Comparison of ENCODE assay signal across 1 cellular context in the genomic region with DNA sequence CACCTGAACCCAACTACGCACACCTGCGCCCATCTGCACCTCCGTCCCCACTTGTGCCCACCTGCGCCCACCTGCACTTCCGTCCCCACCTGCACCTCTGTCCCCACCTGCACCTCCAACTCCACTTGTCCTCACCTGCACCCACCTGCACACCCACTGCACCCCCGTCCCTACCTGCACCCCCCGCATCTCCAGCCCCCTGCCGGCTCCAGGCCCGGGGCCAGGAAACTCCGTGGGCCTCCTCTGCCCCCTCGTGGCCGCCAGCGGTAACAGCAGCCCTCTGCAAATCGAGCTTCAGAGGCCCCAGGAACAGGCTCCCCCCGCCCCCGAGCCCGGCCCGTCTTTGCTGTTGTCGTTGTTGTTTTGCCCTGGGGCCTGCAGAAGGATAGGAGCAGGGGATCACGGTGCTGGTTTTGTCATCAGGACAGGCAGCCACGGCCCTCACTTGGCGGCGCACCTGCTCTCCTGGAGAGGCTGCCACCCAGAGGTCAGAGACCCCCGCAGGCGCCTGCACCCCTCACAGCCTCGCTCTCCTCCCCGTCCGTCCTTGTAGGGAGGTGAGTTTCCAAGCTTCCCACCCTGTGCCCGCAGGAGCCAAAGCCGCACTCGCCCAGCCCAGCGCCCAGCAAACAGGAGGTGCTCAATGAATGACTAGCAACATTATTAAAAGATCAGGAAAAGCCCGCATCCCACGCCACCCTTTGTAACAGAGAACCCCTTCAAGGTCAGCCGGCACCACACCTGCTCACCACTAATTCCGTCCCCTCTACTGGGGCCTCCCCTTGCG.
A peak's percentile ranks its signal among the peaks of the same experiment; 100 is the strongest.
TF ChIP-seq lines count a peak whose summit lies in the region.

No MANE protein-coding gene starts in this region.

TF ChIP-seq in HepG2, 621 proteins besides CTCF, POLR2A, EP300 and RAD21 (continued from another document and continues in another):
- TF ChIP-seq TGIF2 (CRISPR knock-in tag; IDR thresholded peaks at IDR 0.05) = 0 out of 2 replicates have a peak, but pooled peaks have one; percentile 18
- TF ChIP-seq, protein P1, sequence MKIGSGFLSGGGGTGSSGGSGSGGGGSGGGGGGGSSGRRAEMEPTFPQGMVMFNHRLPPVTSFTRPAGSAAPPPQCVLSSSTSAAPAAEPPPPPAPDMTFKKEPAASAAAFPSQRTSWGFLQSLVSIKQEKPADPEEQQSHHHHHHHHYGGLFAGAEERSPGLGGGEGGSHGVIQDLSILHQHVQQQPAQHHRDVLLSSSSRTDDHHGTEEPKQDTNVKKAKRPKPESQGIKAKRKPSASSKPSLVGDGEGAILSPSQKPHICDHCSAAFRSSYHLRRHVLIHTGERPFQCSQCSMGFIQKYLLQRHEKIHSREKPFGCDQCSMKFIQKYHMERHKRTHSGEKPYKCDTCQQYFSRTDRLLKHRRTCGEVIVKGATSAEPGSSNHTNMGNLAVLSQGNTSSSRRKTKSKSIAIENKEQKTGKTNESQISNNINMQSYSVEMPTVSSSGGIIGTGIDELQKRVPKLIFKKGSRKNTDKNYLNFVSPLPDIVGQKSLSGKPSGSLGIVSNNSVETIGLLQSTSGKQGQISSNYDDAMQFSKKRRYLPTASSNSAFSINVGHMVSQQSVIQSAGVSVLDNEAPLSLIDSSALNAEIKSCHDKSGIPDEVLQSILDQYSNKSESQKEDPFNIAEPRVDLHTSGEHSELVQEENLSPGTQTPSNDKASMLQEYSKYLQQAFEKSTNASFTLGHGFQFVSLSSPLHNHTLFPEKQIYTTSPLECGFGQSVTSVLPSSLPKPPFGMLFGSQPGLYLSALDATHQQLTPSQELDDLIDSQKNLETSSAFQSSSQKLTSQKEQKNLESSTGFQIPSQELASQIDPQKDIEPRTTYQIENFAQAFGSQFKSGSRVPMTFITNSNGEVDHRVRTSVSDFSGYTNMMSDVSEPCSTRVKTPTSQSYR (CRISPR knock-in tag; IDR thresholded peaks at IDR 0.05; ENCODE audit: borderline replicate concordance) = no peak
- no peak for TF ChIP-seq NR3C1 (CRISPR knock-in tag; IDR thresholded peaks at IDR 0.05)
- TF ChIP-seq, protein P2, sequence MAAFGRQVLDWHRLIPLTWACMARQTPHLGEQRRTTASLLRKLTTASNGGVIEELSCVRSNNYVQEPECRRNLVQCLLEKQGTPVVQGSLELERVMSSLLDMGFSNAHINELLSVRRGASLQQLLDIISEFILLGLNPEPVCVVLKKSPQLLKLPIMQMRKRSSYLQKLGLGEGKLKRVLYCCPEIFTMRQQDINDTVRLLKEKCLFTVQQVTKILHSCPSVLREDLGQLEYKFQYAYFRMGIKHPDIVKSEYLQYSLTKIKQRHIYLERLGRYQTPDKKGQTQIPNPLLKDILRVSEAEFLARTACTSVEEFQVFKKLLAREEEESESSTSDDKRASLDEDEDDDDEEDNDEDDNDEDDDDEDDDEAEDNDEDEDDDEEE (CRISPR knock-in tag; IDR thresholded peaks at IDR 0.05) = no peak
- no peak for TF ChIP-seq MYNN (CRISPR knock-in tag; IDR thresholded peaks at IDR 0.05; ENCODE audit: low read depth)
- TF ChIP-seq TBX2 (CRISPR knock-in tag; IDR thresholded peaks at IDR 0.05; ENCODE audit: borderline replicate concordance) = 0 out of 2 replicates have a peak, but pooled peaks have one; percentile 31
- TF ChIP-seq, protein P3, sequence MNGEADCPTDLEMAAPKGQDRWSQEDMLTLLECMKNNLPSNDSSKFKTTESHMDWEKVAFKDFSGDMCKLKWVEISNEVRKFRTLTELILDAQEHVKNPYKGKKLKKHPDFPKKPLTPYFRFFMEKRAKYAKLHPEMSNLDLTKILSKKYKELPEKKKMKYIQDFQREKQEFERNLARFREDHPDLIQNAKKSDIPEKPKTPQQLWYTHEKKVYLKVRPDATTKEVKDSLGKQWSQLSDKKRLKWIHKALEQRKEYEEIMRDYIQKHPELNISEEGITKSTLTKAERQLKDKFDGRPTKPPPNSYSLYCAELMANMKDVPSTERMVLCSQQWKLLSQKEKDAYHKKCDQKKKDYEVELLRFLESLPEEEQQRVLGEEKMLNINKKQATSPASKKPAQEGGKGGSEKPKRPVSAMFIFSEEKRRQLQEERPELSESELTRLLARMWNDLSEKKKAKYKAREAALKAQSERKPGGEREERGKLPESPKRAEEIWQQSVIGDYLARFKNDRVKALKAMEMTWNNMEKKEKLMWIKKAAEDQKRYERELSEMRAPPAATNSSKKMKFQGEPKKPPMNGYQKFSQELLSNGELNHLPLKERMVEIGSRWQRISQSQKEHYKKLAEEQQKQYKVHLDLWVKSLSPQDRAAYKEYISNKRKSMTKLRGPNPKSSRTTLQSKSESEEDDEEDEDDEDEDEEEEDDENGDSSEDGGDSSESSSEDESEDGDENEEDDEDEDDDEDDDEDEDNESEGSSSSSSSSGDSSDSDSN (CRISPR knock-in tag; IDR thresholded peaks at IDR 0.05) = 0 out of 2 replicates have a peak, but pooled peaks have one; percentile 10
- TF ChIP-seq GABPB1 (CRISPR knock-in tag; IDR thresholded peaks at IDR 0.05) = peak; percentile 23; the same call in 1 of the 2 replicates
- TF ChIP-seq, protein P4, sequence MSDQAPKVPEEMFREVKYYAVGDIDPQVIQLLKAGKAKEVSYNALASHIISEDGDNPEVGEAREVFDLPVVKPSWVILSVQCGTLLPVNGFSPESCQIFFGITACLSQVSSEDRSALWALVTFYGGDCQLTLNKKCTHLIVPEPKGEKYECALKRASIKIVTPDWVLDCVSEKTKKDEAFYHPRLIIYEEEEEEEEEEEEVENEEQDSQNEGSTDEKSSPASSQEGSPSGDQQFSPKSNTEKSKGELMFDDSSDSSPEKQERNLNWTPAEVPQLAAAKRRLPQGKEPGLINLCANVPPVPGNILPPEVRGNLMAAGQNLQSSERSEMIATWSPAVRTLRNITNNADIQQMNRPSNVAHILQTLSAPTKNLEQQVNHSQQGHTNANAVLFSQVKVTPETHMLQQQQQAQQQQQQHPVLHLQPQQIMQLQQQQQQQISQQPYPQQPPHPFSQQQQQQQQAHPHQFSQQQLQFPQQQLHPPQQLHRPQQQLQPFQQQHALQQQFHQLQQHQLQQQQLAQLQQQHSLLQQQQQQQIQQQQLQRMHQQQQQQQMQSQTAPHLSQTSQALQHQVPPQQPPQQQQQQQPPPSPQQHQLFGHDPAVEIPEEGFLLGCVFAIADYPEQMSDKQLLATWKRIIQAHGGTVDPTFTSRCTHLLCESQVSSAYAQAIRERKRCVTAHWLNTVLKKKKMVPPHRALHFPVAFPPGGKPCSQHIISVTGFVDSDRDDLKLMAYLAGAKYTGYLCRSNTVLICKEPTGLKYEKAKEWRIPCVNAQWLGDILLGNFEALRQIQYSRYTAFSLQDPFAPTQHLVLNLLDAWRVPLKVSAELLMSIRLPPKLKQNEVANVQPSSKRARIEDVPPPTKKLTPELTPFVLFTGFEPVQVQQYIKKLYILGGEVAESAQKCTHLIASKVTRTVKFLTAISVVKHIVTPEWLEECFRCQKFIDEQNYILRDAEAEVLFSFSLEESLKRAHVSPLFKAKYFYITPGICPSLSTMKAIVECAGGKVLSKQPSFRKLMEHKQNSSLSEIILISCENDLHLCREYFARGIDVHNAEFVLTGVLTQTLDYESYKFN (CRISPR knock-in tag; conservative IDR thresholded peaks at IDR 0.05) = peak; percentile 23; the same call in 1 of the 2 replicates
- no peak for TF ChIP-seq GLI4 (CRISPR knock-in tag; IDR thresholded peaks at IDR 0.05; ENCODE audit: borderline replicate concordance)
- 0 out of 2 replicates have a peak, but pooled peaks have one; percentile 43 for TF ChIP-seq SALL1 (CRISPR knock-in tag; IDR thresholded peaks at IDR 0.05)
- no peak for TF ChIP-seq MZF1 (CRISPR knock-in tag; IDR thresholded peaks at IDR 0.05; ENCODE audit: borderline replicate concordance)
- peak; percentile 35 for TF ChIP-seq HNRNPLL (IDR thresholded peaks at IDR 0.05; ENCODE audit: low read depth, low read length, poor library complexity, severe bottlenecking)
- TF ChIP-seq, protein P5, sequence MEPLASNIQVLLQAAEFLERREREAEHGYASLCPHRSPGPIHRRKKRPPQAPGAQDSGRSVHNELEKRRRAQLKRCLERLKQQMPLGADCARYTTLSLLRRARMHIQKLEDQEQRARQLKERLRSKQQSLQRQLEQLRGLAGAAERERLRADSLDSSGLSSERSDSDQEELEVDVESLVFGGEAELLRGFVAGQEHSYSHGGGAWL (CRISPR knock-in tag; IDR thresholded peaks at IDR 0.05) = no peak
- peak; percentile 72; the same call in 1 of the 2 replicates for TF ChIP-seq ZBTB38 (CRISPR knock-in tag; IDR thresholded peaks at IDR 0.05)
- 0 out of 2 replicates have a peak, but pooled peaks have one; percentile 11 for TF ChIP-seq MXD4 (CRISPR knock-in tag; IDR thresholded peaks at IDR 0.05)
- no peak for TF ChIP-seq HNF4G (IDR thresholded peaks at IDR 0.05; ENCODE audit: borderline replicate concordance, low read depth, low read length)
- TF ChIP-seq HNF4G (CRISPR knock-in tag; IDR thresholded peaks at IDR 0.05; ENCODE audit: borderline replicate concordance, low read depth) = no peak
- no peak for TF ChIP-seq GABPA (IDR thresholded peaks at IDR 0.05; ENCODE audit: low read depth, low read length)
- TF ChIP-seq GABPA (CRISPR knock-in tag; IDR thresholded peaks at IDR 0.05; ENCODE audit: low read depth) = no peak; the same call in 1 of the 2 replicates
- TF ChIP-seq KDM3A (CRISPR knock-in tag; IDR thresholded peaks at IDR 0.05; ENCODE audit: low read depth) = peak; percentile 57; the same call in 1 of the 2 replicates
- TF ChIP-seq NCOA5 (CRISPR knock-in tag; IDR thresholded peaks at IDR 0.05) = no peak
- no peak for TF ChIP-seq ISX (CRISPR knock-in tag; conservative IDR thresholded peaks at IDR 0.05)
- TF ChIP-seq MAZ (IDR thresholded peaks at IDR 0.05; ENCODE audit: borderline replicate concordance, low read depth, low read length) = peak; percentile 70; the same call in 1 of the 2 replicates
- TF ChIP-seq MAZ (CRISPR knock-in tag; IDR thresholded peaks at IDR 0.05; ENCODE audit: low read depth) = no peak
- no peak for TF ChIP-seq TMF1 (CRISPR knock-in tag; IDR thresholded peaks at IDR 0.05; ENCODE audit: low read depth)
- TF ChIP-seq, protein P6, sequence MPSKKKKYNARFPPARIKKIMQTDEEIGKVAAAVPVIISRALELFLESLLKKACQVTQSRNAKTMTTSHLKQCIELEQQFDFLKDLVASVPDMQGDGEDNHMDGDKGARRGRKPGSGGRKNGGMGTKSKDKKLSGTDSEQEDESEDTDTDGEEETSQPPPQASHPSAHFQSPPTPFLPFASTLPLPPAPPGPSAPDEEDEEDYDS (CRISPR knock-in tag; IDR thresholded peaks at IDR 0.05) = no peak
- peak; percentile 63; the same call in 1 of the 2 replicates for TF ChIP-seq ZNF292 (CRISPR knock-in tag; IDR thresholded peaks at IDR 0.05; ENCODE audit: borderline replicate concordance, low read depth)
- no peak for TF ChIP-seq ETV6 (CRISPR knock-in tag; conservative IDR thresholded peaks at IDR 0.05)
- TF ChIP-seq, protein P7, sequence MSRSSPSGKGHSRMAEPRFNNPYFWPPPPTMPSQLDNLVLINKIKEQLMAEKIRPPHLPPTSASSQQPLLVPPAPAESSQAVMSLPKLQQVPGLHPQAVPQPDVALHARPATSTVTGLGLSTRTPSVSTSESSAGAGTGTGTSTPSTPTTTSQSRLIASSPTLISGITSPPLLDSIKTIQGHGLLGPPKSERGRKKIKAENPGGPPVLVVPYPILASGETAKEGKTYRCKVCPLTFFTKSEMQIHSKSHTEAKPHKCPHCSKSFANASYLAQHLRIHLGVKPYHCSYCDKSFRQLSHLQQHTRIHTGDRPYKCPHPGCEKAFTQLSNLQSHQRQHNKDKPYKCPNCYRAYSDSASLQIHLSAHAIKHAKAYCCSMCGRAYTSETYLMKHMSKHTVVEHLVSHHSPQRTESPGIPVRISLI (CRISPR knock-in tag; IDR thresholded peaks at IDR 0.05; ENCODE audit: borderline replicate concordance) = peak; percentile 11; the same call in 1 of the 2 replicates
- TF ChIP-seq, protein P8, sequence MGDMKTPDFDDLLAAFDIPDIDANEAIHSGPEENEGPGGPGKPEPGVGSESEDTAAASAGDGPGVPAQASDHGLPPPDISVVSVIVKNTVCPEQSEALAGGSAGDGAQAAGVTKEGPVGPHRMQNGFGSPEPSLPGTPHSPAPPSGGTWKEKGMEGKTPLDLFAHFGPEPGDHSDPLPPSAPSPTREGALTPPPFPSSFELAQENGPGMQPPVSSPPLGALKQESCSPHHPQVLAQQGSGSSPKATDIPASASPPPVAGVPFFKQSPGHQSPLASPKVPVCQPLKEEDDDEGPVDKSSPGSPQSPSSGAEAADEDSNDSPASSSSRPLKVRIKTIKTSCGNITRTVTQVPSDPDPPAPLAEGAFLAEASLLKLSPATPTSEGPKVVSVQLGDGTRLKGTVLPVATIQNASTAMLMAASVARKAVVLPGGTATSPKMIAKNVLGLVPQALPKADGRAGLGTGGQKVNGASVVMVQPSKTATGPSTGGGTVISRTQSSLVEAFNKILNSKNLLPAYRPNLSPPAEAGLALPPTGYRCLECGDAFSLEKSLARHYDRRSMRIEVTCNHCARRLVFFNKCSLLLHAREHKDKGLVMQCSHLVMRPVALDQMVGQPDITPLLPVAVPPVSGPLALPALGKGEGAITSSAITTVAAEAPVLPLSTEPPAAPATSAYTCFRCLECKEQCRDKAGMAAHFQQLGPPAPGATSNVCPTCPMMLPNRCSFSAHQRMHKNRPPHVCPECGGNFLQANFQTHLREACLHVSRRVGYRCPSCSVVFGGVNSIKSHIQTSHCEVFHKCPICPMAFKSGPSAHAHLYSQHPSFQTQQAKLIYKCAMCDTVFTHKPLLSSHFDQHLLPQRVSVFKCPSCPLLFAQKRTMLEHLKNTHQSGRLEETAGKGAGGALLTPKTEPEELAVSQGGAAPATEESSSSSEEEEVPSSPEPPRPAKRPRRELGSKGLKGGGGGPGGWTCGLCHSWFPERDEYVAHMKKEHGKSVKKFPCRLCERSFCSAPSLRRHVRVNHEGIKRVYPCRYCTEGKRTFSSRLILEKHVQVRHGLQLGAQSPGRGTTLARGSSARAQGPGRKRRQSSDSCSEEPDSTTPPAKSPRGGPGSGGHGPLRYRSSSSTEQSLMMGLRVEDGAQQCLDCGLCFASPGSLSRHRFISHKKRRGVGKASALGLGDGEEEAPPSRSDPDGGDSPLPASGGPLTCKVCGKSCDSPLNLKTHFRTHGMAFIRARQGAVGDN (CRISPR knock-in tag; IDR thresholded peaks at IDR 0.05) = peak; percentile 61
- TF ChIP-seq ZNF350 (CRISPR knock-in tag; IDR thresholded peaks at IDR 0.05; ENCODE audit: borderline replicate concordance, low read depth) = peak; percentile 6; the same call in 1 of the 2 replicates
- TF ChIP-seq MTF1 (CRISPR knock-in tag; IDR thresholded peaks at IDR 0.05) = no peak
- no peak for TF ChIP-seq ARNTL (CRISPR knock-in tag; IDR thresholded peaks at IDR 0.05)
- TF ChIP-seq MYC (CRISPR knock-in tag; IDR thresholded peaks at IDR 0.05; ENCODE audit: borderline replicate concordance) = 0 out of 2 replicates have a peak, but pooled peaks have one; percentile 24
- TF ChIP-seq, protein P9, sequence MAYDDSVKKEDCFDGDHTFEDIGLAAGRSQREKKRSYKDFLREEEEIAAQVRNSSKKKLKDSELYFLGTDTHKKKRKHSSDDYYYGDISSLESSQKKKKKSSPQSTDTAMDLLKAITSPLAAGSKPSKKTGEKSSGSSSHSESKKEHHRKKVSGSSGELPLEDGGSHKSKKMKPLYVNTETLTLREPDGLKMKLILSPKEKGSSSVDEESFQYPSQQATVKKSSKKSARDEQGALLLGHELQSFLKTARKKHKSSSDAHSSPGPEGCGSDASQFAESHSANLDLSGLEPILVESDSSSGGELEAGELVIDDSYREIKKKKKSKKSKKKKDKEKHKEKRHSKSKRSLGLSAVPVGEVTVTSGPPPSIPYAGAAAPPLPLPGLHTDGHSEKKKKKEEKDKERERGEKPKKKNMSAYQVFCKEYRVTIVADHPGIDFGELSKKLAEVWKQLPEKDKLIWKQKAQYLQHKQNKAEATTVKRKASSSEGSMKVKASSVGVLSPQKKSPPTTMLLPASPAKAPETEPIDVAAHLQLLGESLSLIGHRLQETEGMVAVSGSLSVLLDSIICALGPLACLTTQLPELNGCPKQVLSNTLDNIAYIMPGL (CRISPR knock-in tag; IDR thresholded peaks at IDR 0.05; ENCODE audit: borderline replicate concordance in 1 of 2, low read depth in 1 of 2) = 0 out of 4 replicates have a peak, but pooled peaks of 1 of the 2 experiments have one; percentile 41
- peak; percentile 56; the same call in 1 of the 2 replicates for TF ChIP-seq ZFX (CRISPR knock-in tag; IDR thresholded peaks at IDR 0.05; ENCODE audit: low read depth)
- peak; percentile 24 for TF ChIP-seq TAF15 (IDR thresholded peaks at IDR 0.05; ENCODE audit: low read depth, low read length, poor library complexity, severe bottlenecking)
